ENCODE assay signal across 1 cellular context in genomic region chr2:171086352-171087290, GRCh38.
A peak's percentile ranks its signal among the peaks of the same experiment; 100 is the strongest.
TF ChIP-seq lines count a peak whose summit lies in the region.

No MANE protein-coding gene starts in this region.

TF ChIP-seq in HepG2, 621 proteins besides CTCF, POLR2A, EP300 and RAD21 (continued from another document and continues in another):
- TF ChIP-seq ZNF574 (CRISPR knock-in tag; IDR thresholded peaks at IDR 0.05) (peak; percentile 72), BCL6 (CRISPR knock-in tag; IDR thresholded peaks at IDR 0.05) (0 out of 2 replicates have a peak, but pooled peaks have one; percentile 20), ZNF318 (CRISPR knock-in tag; IDR thresholded peaks at IDR 0.05) (no peak), EEA1 (CRISPR knock-in tag; IDR thresholded peaks at IDR 0.05; ENCODE audit: borderline replicate concordance) (no peak), PAXIP1 (CRISPR knock-in tag; conservative IDR thresholded peaks at IDR 0.05) (peak; percentile 27; the same call in 1 of the 2 replicates), TBP (CRISPR knock-in tag; IDR thresholded peaks at IDR 0.05) (no peak), ZNF264 (CRISPR knock-in tag; IDR thresholded peaks at IDR 0.05) (no peak), KLF16 (CRISPR knock-in tag; IDR thresholded peaks at IDR 0.05) (no peak), AKNA (CRISPR knock-in tag; IDR thresholded peaks at IDR 0.05; ENCODE audit: borderline replicate concordance) (no peak), ZNF782 (CRISPR knock-in tag; IDR thresholded peaks at IDR 0.05; ENCODE audit: borderline replicate concordance) (no peak), NFRKB (IDR thresholded peaks at IDR 0.05) (no peak), SP5 (CRISPR knock-in tag; IDR thresholded peaks at IDR 0.05; ENCODE audit: borderline replicate concordance, low read depth) (no peak), PHF21A (CRISPR knock-in tag; IDR thresholded peaks at IDR 0.05) (no peak), KDM6A (CRISPR knock-in tag; IDR thresholded peaks at IDR 0.05; ENCODE audit: low read depth) (no peak), ZNF20 (CRISPR knock-in tag; IDR thresholded peaks at IDR 0.05) (no peak), PRDM15 (CRISPR knock-in tag; IDR thresholded peaks at IDR 0.05) (no peak), ZMAT3 (CRISPR knock-in tag; conservative IDR thresholded peaks at IDR 0.05) (no peak), ZNF280D (CRISPR knock-in tag; IDR thresholded peaks at IDR 0.05) (no peak), MAX (IDR thresholded peaks at IDR 0.05) (no peak), SNAPC2 (CRISPR knock-in tag; IDR thresholded peaks at IDR 0.05) (no peak), ZBTB38 (CRISPR knock-in tag; IDR thresholded peaks at IDR 0.05) (no peak)
